1 cellular context compared by ENCODE assay signal in genomic region chr7:16098058-16098457, GRCh38.
TF ChIP-seq lines count a peak whose summit lies in the region.

No MANE protein-coding gene starts in this region.

TF ChIP-seq in K562, 482 proteins besides CTCF, POLR2A, EP300 and RAD21 (continued from another document):
- TF ChIP-seq ADNP (tag; IDR thresholded peaks at IDR 0.05) (no peak), ZNF324 (CRISPR knock-in tag; IDR thresholded peaks at IDR 0.05) (no peak)
